Comparison of ENCODE assay signal across 32 cellular contexts in the genomic region with DNA sequence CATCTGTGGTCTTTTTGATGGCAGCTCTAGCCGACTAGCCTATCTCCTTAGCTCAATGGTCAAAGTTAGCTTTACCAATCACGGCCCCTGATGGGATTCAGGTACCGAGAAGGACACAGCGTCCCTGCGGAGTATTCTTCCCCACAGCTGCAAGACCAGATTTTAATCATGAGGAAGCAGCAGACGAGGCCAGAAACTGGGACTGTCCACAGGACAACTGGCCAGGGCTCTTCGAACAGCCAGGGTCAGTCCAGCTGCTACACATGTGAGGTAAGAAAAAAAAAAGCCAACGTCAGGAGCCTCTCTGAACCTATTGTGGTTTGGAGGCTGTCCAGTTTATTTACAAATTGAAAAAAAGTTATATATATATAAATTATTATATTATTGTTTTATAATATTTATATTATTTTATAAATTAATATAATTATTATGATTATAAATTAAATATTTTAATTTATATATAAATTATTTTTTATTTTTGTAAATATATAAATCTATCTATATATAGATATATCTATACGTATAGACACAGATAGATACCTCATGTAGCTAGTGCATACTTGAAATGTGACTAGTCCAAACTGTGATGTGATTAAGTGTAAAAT. TPM values are rescaled to one million over a fixed set of nuclear protein-coding genes. Genes with fewer than 3 reads are reported as not detected.
DNase-seq lines count a peak whose midpoint lies in the region; ATAC-seq, FAIRE-seq and TF ChIP-seq lines count a peak whose summit lies in the region.
"Had no signal": no experiment of that assay in that cellular context is flagged by ENCODE, and none has a peak within 500 bp of the region (broad histone marks: within the 10 kb centered on the region; RNA-seq: fewer than 3 reads in every experiment).

No MANE protein-coding gene starts in this region.

- H3K27ac ChIP-seq in kidney (ENCODE audit: low read depth in 2 of 2, low read length in 2 of 2), result no peak overlapping the region
- H3K27ac ChIP-seq in lower lobe of right lung, result no peak overlapping the region
- H3K27ac ChIP-seq: epithelial cell of prostate, tibial artery had no signal

- no peak for DNase-seq in stimulated activated naive CD8-positive, alpha-beta T cell treated with anti-CD3 and anti-CD28 coated beads, Interleukin-15, amount 100 ng/mL, for 72 hours
- no peak for DNase-seq in RCC 7860 (ENCODE audit: low spot score)
- no peak for DNase-seq in kidney
- no peak for DNase-seq in activated CD8-positive, alpha-beta memory T cell treated with anti-CD3 and anti-CD28 coated beads, Interleukin-2, amount 50 U/mL, for 4 hours
- DNase-seq in lower lobe of right lung, result no peak
- no peak for DNase-seq in Caco-2
- DNase-seq: ACHN; activated CD4-positive, alpha-beta T cell treated with anti-CD3 and anti-CD28 coated beads, Interleukin-2, amount 50 U/mL, for 1 hour; activated T-cell treated with anti-CD3 and anti-CD28 coated beads, Interleukin-2, amount 50 U/mL, for 72 hours; BE2C; COR-L47; cortex of kidney; DMS79 treated with DMSO at 0.1 percent for 48 hours; effector memory CD4-positive, alpha-beta T cell; HFFc6; hippocampal formation; KG1; NCI-H1105 treated with DMSO at 0.1 percent for 48 hours; NCI-H2029; NCI-H526; right cardiac atrium; SHP77 treated with DMSO at 0.1 percent for 48 hours; spleen; stimulated activated CD4-positive, alpha-beta T cell treated with anti-CD3 and anti-CD28 coated beads, Interleukin-2, amount 100 ng/mL, for 24 hours; SW 1271; T1000; tibial artery had no signal

- no peaks in the 10 kb centered on the region for H3K9me3 Mint-ChIP-seq in stimulated activated naive CD8-positive, alpha-beta T cell treated with anti-CD3 and anti-CD28 coated beads, Interleukin-15, Interleukin-2, amounts not matched to agents 100 ng/mL and 50 ng/mL, for 24 hours
- peaks cover 7 to 8% of the 10 kb centered on the region in 2 donors for H3K9me3 Mint-ChIP-seq in stimulated activated naive CD8-positive, alpha-beta T cell treated with anti-CD3 and anti-CD28 coated beads, Interleukin-15, amount 100 ng/mL, for 72 hours
- H3K9me3 Mint-ChIP-seq in Caco-2 (ENCODE audit: unreplicated experiment), result no peaks in the 10 kb centered on the region
- H3K9me3 Mint-ChIP-seq: HFFc6 had no signal

- H3K27me3 Mint-ChIP-seq in stimulated activated naive CD8-positive, alpha-beta T cell treated with anti-CD3 and anti-CD28 coated beads, Interleukin-15, Interleukin-2, amounts not matched to agents 100 ng/mL and 50 ng/mL, for 24 hours, result no peaks in the 10 kb centered on the region
- no peaks in the 10 kb centered on the region for H3K27me3 Mint-ChIP-seq in stimulated activated naive CD8-positive, alpha-beta T cell treated with anti-CD3 and anti-CD28 coated beads, Interleukin-15, amount 100 ng/mL, for 72 hours
- H3K27me3 Mint-ChIP-seq in Caco-2 (ENCODE audit: insufficient read depth, unreplicated experiment), result no peaks in the 10 kb centered on the region

- no peak overlapping the region for H3K4me3 Mint-ChIP-seq in stimulated activated naive CD8-positive, alpha-beta T cell treated with anti-CD3 and anti-CD28 coated beads, Interleukin-15, Interleukin-2, amounts not matched to agents 100 ng/mL and 50 ng/mL, for 24 hours
- H3K4me3 Mint-ChIP-seq in stimulated activated naive CD8-positive, alpha-beta T cell treated with anti-CD3 and anti-CD28 coated beads, Interleukin-15, amount 100 ng/mL, for 72 hours, result no peak overlapping the region
- H3K4me3 Mint-ChIP-seq in Caco-2 (ENCODE audit: unreplicated experiment), result no peak overlapping the region
- H3K4me3 Mint-ChIP-seq: activated T-cell treated with anti-CD3 and anti-CD28 coated beads, Interleukin-2, amount 50 U/mL, for 72 hours; HFFc6 had no signal

- no peaks in the 10 kb centered on the region for H3K9me3 ChIP-seq in kidney (ENCODE audit: control insufficient read depth in 1 of 2, low read length in 2 of 2)
- no peaks in the 10 kb centered on the region for H3K9me3 ChIP-seq in lower lobe of right lung
- no peaks in the 10 kb centered on the region for H3K9me3 ChIP-seq in Caco-2
- H3K9me3 ChIP-seq: BE2C, spleen, tibial artery had no signal

- peak overlapping the region; percentile 52 for H3K27ac Mint-ChIP-seq in stimulated activated naive CD8-positive, alpha-beta T cell treated with anti-CD3 and anti-CD28 coated beads, Interleukin-15, Interleukin-2, amounts not matched to agents 100 ng/mL and 50 ng/mL, for 24 hours
- no peak overlapping the region for H3K27ac Mint-ChIP-seq in stimulated activated naive CD8-positive, alpha-beta T cell treated with anti-CD3 and anti-CD28 coated beads, Interleukin-15, amount 100 ng/mL, for 72 hours
- no peak overlapping the region for H3K27ac Mint-ChIP-seq in Caco-2 (ENCODE audit: unreplicated experiment)
- H3K27ac Mint-ChIP-seq: HFFc6 had no signal

- POLR2A ChIA-PET in Caco-2 (lab: Charles Lee), result interaction anchor here (0.6 kb wide), 1 partner anchor 16 kb away, joined by 5 read pairs; no protein-coding TSS in a partner anchor

- no peak overlapping the region for H3K9ac ChIP-seq in kidney (ENCODE audit: low read length in 2 of 2)

- no peaks in the 10 kb centered on the region for H3K27me3 ChIP-seq in lower lobe of right lung (ENCODE audit: low read depth)
- no peaks in the 10 kb centered on the region for H3K27me3 ChIP-seq in Caco-2 (replicated peaks; ENCODE audit: control insufficient read depth, insufficient read depth, low read length)
- H3K27me3 ChIP-seq: BE2C, spleen, tibial artery had no signal

- H3K4me1 ChIP-seq in kidney (ENCODE audit: control insufficient read depth in 1 of 2, insufficient read depth in 1 of 2, low read depth in 1 of 2, low read length in 2 of 2), result peaks cover 5 to 18% of the 10 kb centered on the region in 2 donors
- H3K4me1 ChIP-seq in lower lobe of right lung, result peaks cover 47% of the 10 kb centered on the region
- H3K4me1 ChIP-seq in Caco-2, result peaks cover 6% of the 10 kb centered on the region

- CTCF ChIA-PET in Caco-2 (lab: Charles Lee), result interaction anchor here (0.5 kb wide), 1 partner anchor 18 kb away, joined by 3 read pairs; no protein-coding TSS in a partner anchor

- FAIRE-seq in RCC 7860 (lab: Jason Lieb, UNC) (peak; percentile 55), kidney (lab: Jason Lieb, UNC) (peak; percentile 8)
- FAIRE-seq: H1, HTR-8/SVneo had no signal

- H3K4me3 ChIP-seq in kidney (ENCODE audit: low read length in 2 of 2), result no peak overlapping the region
- H3K4me3 ChIP-seq in lower lobe of right lung, result no peak overlapping the region
- H3K4me3 ChIP-seq in Caco-2 (ENCODE audit: low read depth, low read length), result no peak overlapping the region
- H3K4me3 ChIP-seq: tibial artery had no signal

- TF ChIP-seq CTCF in kidney (IDR thresholded peaks at IDR 0.05; ENCODE audit: borderline replicate concordance, extremely low read depth, insufficient read depth), result no peak
- no peak for TF ChIP-seq CTCF in lower lobe of right lung (IDR thresholded peaks at IDR 0.05)
- no peak for TF ChIP-seq CTCF in Caco-2 (IDR thresholded peaks at IDR 0.05; ENCODE audit: insufficient read depth in 1 of 2, low read depth in 1 of 2, low read length in 1 of 2, severe bottlenecking in 1 of 2, unreplicated experiment in 1 of 2)

- intact Hi-C loops in kidney (cut with DNase I), result no loop called here
- intact Hi-C loops in lower lobe of right lung (cut with DNase I), result no loop called here
- intact Hi-C loops in Caco-2 (cut with micrococcal nuclease; ENCODE audit: unreplicated experiment), result no loop called here

- H3K36me3 ChIP-seq in kidney (ENCODE audit: control insufficient read depth in 1 of 2, insufficient read depth in 2 of 2, low read length in 2 of 2), result no peaks in the 10 kb centered on the region
- no peaks in the 10 kb centered on the region for H3K36me3 ChIP-seq in lower lobe of right lung
- no peaks in the 10 kb centered on the region for H3K36me3 ChIP-seq in Caco-2 (ENCODE audit: control insufficient read depth, insufficient read depth, low read length)
- H3K36me3 ChIP-seq: BE2C, tibial artery had no signal

- no TSS peak for BruUV-seq in Caco-2 (replicated peaks; lab: Mats Ljungman, UMichigan)

- H3K36me3 Mint-ChIP-seq in stimulated activated naive CD8-positive, alpha-beta T cell treated with anti-CD3 and anti-CD28 coated beads, Interleukin-15, Interleukin-2, amounts not matched to agents 100 ng/mL and 50 ng/mL, for 24 hours (ENCODE audit: low read depth), result peaks cover 23% of the 10 kb centered on the region
- no peaks in the 10 kb centered on the region for H3K36me3 Mint-ChIP-seq in Caco-2 (ENCODE audit: insufficient read depth, unreplicated experiment)

- ATAC-seq in stimulated activated naive CD8-positive, alpha-beta T cell treated with anti-CD3 and anti-CD28 coated beads, Interleukin-15, amount 100 ng/mL, for 72 hours, result no peak
- ATAC-seq in GM21360 (IDR thresholded peaks at IDR 0.05; ENCODE audit: unreplicated experiment), result no peak
- no peak for ATAC-seq in lower lobe of right lung
- ATAC-seq: activated T-cell treated with anti-CD3 and anti-CD28 coated beads, Interleukin-2, amount 50 U/mL, for 72 hours; right cardiac atrium had no signal

- H3K4me1 Mint-ChIP-seq in stimulated activated naive CD8-positive, alpha-beta T cell treated with anti-CD3 and anti-CD28 coated beads, Interleukin-15, Interleukin-2, amounts not matched to agents 100 ng/mL and 50 ng/mL, for 24 hours (ENCODE audit: low read depth), result peaks cover 59% of the 10 kb centered on the region
- H3K4me1 Mint-ChIP-seq in stimulated activated naive CD8-positive, alpha-beta T cell treated with anti-CD3 and anti-CD28 coated beads, Interleukin-15, amount 100 ng/mL, for 72 hours, result peaks cover 76% of the 10 kb centered on the region
- H3K4me1 Mint-ChIP-seq in Caco-2 (ENCODE audit: low read depth, unreplicated experiment), result peaks cover 5% of the 10 kb centered on the region

RNA-seq across cellular contexts. Expression of a gene that starts 10.8 kb away (rescaled TPM):
- total RNA-seq in kidney (13.0 TPM), lower lobe of right lung (8.3 TPM), Caco-2 (2022) (1.5 and 1.9 TPM in 2 replicates)
- polyA plus RNA-seq in kidney (ENCODE audit: insufficient read depth, low read depth, low replicate concordance), result 9.5 TPM

RNA-seq across cellular contexts. Expression of a gene that starts 17.5 kb away (rescaled TPM):
- 278 TPM for total RNA-seq in kidney
- polyA plus RNA-seq in kidney (ENCODE audit: insufficient read depth, low read depth, low replicate concordance), result 168 TPM
- 274 TPM for total RNA-seq in lower lobe of right lung
- total RNA-seq in Caco-2 (2022), result 443 and 446 TPM in 2 replicates

RNA-seq across cellular contexts. Expression of a gene that starts 32.1 kb away (rescaled TPM):
- 36.0 TPM for total RNA-seq in kidney
- polyA plus RNA-seq in kidney (ENCODE audit: insufficient read depth, low read depth, low replicate concordance), result 56.9 TPM
- total RNA-seq in lower lobe of right lung, result 60.1 TPM
- total RNA-seq in Caco-2 (2022), result 33.3 and 34.4 TPM in 2 replicates

RNA-seq across cellular contexts. Expression of a gene that starts 32.5 kb away (rescaled TPM):
- total RNA-seq in kidney, result 23.2 TPM
- polyA plus RNA-seq in kidney (ENCODE audit: insufficient read depth, low read depth, low replicate concordance), result 37.6 TPM
- 23.1 TPM for total RNA-seq in lower lobe of right lung
- 43.9 and 52.6 TPM in 2 replicates for total RNA-seq in Caco-2 (2022)

RNA-seq across cellular contexts. Expression of a gene that starts 35.7 kb away (rescaled TPM):
- 167 TPM for total RNA-seq in kidney
- 534 TPM for polyA plus RNA-seq in kidney (ENCODE audit: insufficient read depth, low read depth, low replicate concordance)
- 227 TPM for total RNA-seq in lower lobe of right lung
- 150 and 163 TPM in 2 replicates for total RNA-seq in Caco-2 (2022)
